ENCODE assay signal across 9 cellular contexts in genomic region chr10:91681361-91682276, GRCh38. TPM values are rescaled to one million over a fixed set of nuclear protein-coding genes. Genes with fewer than 3 reads are reported as not detected.
A peak's percentile ranks its signal among the peaks of the same experiment; 100 is the strongest.
DNase-seq lines count a peak whose midpoint lies in the region; ATAC-seq and TF ChIP-seq lines count a peak whose summit lies in the region.
"Had no signal": no experiment of that assay in that cellular context is flagged by ENCODE, and none has a peak within 500 bp of the region (broad histone marks: within the 10 kb centered on the region; RNA-seq: fewer than 3 reads in every experiment).

No MANE protein-coding gene starts in this region.

- H3K9me3 ChIP-seq in HEK293 (ENCODE audit: control insufficient read depth, insufficient read depth, low read depth, low read length), result no peaks in the 10 kb centered on the region
- no peaks in the 10 kb centered on the region for H3K9me3 ChIP-seq in heart left ventricle
- H3K9me3 ChIP-seq in aorta (ENCODE audit: control insufficient read depth, low read length), result no peaks in the 10 kb centered on the region
- no peaks in the 10 kb centered on the region for H3K9me3 ChIP-seq in transverse colon

- H3K36me3 ChIP-seq in HEK293 (ENCODE audit: control insufficient read depth in 2 of 2, insufficient read depth in 1 of 2, low read length in 2 of 2) (no peaks in the 10 kb centered on the region), heart left ventricle (no peaks in the 10 kb centered on the region), aorta (ENCODE audit: control insufficient read depth in 1 of 2, insufficient read depth in 2 of 2, low read length in 1 of 2) (no peaks in the 10 kb centered on the region), transverse colon (no peaks in the 10 kb centered on the region)

- no peak overlapping the region for H3K4me3 ChIP-seq in HEK293 (ENCODE audit: low read depth, low read length)
- no peak overlapping the region for H3K4me3 ChIP-seq in heart left ventricle
- no peak overlapping the region for H3K4me3 ChIP-seq in aorta (ENCODE audit: low read length in 2 of 2)
- H3K4me3 ChIP-seq in transverse colon, result no peak overlapping the region

- 51 to 57% (median 53%) methylated on average over 11 to 12 of the region's 12 CpGs for WGBS in heart left ventricle, 4 donors
- 68 to 71% methylated on average over 12 of the region's 12 CpGs for WGBS in aorta, 2 donors
- WGBS in transverse colon (ENCODE audit: low coverage in 1 of 2), 2 donors, result 65 to 68% methylated on average over 5 to 12 of the region's 12 CpGs

- in situ Hi-C loops in SK-MEL-5 (cut with HindIII; ENCODE audit: low pct_unique_long_range_greater_than_20kb, low sequenced_read_pairs), result no loop called here
- in situ Hi-C loops in transverse colon (cut with MboI; ENCODE audit: low pct_ligation_motif_present in 1 of 4, low pct_unique_long_range_greater_than_20kb in 1 of 4, low sequenced_read_pairs in 3 of 4), result no loop called here

- TF ChIP-seq EP300 in transverse colon (IDR thresholded peaks at IDR 0.05; ENCODE audit: low read depth), result no peak

- DNase-seq in Ammon's horn (ENCODE audit: low spot score) (peak; percentile 72), SK-MEL-5 (ENCODE audit: low read depth, low spot score) (peak; percentile 5), heart left ventricle (peak in 4 of 5 donors; percentile 64 to 74 (median 65)), aorta (no peak), midbrain (lab: John Stamatoyannopoulos, UW) (no peak), transverse colon (no peak)
- DNase-seq: CD4-positive, CD25-positive, alpha-beta regulatory T cell had no signal

- H3K27me3 ChIP-seq in heart left ventricle (peaks cover 0 to 3% (median 0%) of the 10 kb centered on the region in 9 donors), aorta (ENCODE audit: control insufficient read depth in 1 of 2, insufficient read depth in 2 of 2, low read length in 1 of 2) (no peaks in the 10 kb centered on the region), transverse colon (no peaks in the 10 kb centered on the region)

- intact Hi-C loops in heart left ventricle (cut with DNase I) (no loop called here), aorta (cut with DNase I) (no loop called here), transverse colon (cut with DNase I; ENCODE audit: low total_unique reads) (no loop called here)

- ATAC-seq in heart left ventricle, result peak; percentile 77 to 85 (median 80)
- no peak for ATAC-seq in aorta (ENCODE audit: low FRiP score)
- ATAC-seq in HG02610 (IDR thresholded peaks at IDR 0.05; ENCODE audit: unreplicated experiment), result no peak

- CTCF ChIA-PET in HEK293 (lab: Yijun Ruan, JAX), result interaction anchor here (2.4 kb wide), 1 partner anchor 13 kb away, joined by 13 read pairs; no protein-coding TSS in a partner anchor

- TF ChIP-seq POLR2A in heart left ventricle (IDR thresholded peaks at IDR 0.05) (no peak), transverse colon (IDR thresholded peaks at IDR 0.05) (no peak)

- POLR2A ChIA-PET in HEK293 (lab: Yijun Ruan, JAX), result no interaction called here

- peaks cover 6% of the 10 kb centered on the region; the same call in 1 of the 2 replicates for H3K4me1 ChIP-seq in HEK293 (ENCODE audit: control insufficient read depth, insufficient read depth, low read length)
- peaks cover 0 to 14% (median 0%) of the 10 kb centered on the region in 12 donors for H3K4me1 ChIP-seq in heart left ventricle
- H3K4me1 ChIP-seq in aorta (ENCODE audit: control insufficient read depth in 1 of 2, insufficient read depth in 2 of 2, low read length in 2 of 2), result no peaks in the 10 kb centered on the region
- H3K4me1 ChIP-seq in transverse colon, result no peaks in the 10 kb centered on the region

- H3K27ac ChIP-seq in HEK293 (ENCODE audit: extremely low read depth, low read depth, low read length), result no peak overlapping the region
- H3K27ac ChIP-seq in heart left ventricle, result peak overlapping the region in 2 of 12 donors; percentile 50 to 57
- H3K27ac ChIP-seq in aorta (ENCODE audit: low read depth in 1 of 2, low read length in 2 of 2), result no peak overlapping the region
- H3K27ac ChIP-seq in transverse colon, result no peak overlapping the region

- TF ChIP-seq CTCF in HEK293 (tag by site-specific recombination; IDR thresholded peaks at IDR 0.05), result no peak
- TF ChIP-seq CTCF in heart left ventricle (IDR thresholded peaks at IDR 0.05), result no peak
- no peak for TF ChIP-seq CTCF in transverse colon (IDR thresholded peaks at IDR 0.05)

TF ChIP-seq in HEK293, 187 proteins besides CTCF, POLR2A, EP300 and RAD21:
- TF ChIP-seq YY2 (tag by site-specific recombination; IDR thresholded peaks at IDR 0.05), result no peak
- no peak for TF ChIP-seq YY1 (tag by site-specific recombination; IDR thresholded peaks at IDR 0.05)
- no peak for TF ChIP-seq ZNF596 (tag by site-specific recombination; IDR thresholded peaks at IDR 0.05)
- peak; percentile 82 for TF ChIP-seq ZFHX2 (tag by site-specific recombination; conservative IDR thresholded peaks at IDR 0.05)
- no peak for TF ChIP-seq ZNF639 (tag by site-specific recombination; IDR thresholded peaks at IDR 0.05)
- no peak for TF ChIP-seq ZNF548 (tag by site-specific recombination; IDR thresholded peaks at IDR 0.05)
- TF ChIP-seq ZNF707 (tag by site-specific recombination; IDR thresholded peaks at IDR 0.05), result no peak
- no peak for TF ChIP-seq ZNF837 (tag by site-specific recombination; IDR thresholded peaks at IDR 0.05)
- 0 out of 2 replicates have a peak, but pooled peaks have one; percentile 8 for TF ChIP-seq ZNF223 (tag by site-specific recombination; IDR thresholded peaks at IDR 0.05)
- TF ChIP-seq ZNF174 (tag by site-specific recombination; IDR thresholded peaks at IDR 0.05), result no peak
- TF ChIP-seq ZBTB17 (tag by site-specific recombination; IDR thresholded peaks at IDR 0.05), result peak; percentile 31; the same call in 1 of the 2 replicates
- TF ChIP-seq ZNF473 (tag by site-specific recombination; IDR thresholded peaks at IDR 0.05), result no peak
- TF ChIP-seq EGR2 (tag by site-specific recombination; IDR thresholded peaks at IDR 0.05; ENCODE audit: low read depth), result peak; percentile 72; the same call in 1 of the 2 replicates
- TF ChIP-seq ZNF654 (tag by site-specific recombination; IDR thresholded peaks at IDR 0.05; ENCODE audit: low read depth), result no peak
- TF ChIP-seq OSR2 (tag by site-specific recombination; IDR thresholded peaks at IDR 0.05), result peak; percentile 64; the same call in 1 of the 2 replicates
TF ChIP-seq in HEK293: peak in this region for 5.

RNA-seq across cellular contexts. Expression of gene PPP1R3C, which starts 48.7 kb away (rescaled TPM):
- total RNA-seq in SK-MEL-5 (2014; rRNA removed; shearing (Covaris generic)), result 12.2 and 13.2 TPM in 2 replicates
- 7.1 and 9.3 TPM in 2 replicates for polyA plus RNA-seq in SK-MEL-5 (2015; cell fraction: cytosol; rRNA removed)
- polyA plus RNA-seq in SK-MEL-5 (2015; cell fraction: nucleus; rRNA removed), result 3.9 and 6.4 TPM in 2 replicates
- total RNA-seq in heart left ventricle (100 to 1,000 TPM in 7 of 9 donors, 10 to 100 TPM in 2; 38.0 to 270 (median 150) TPM), aorta (100 to 1,000 TPM in 1 of 2 donors, 10 to 100 TPM in 1; 94.6 to 152 TPM), transverse colon (1 to 10 TPM; 1.1 to 4.6 (median 3.0) TPM)
- polyA plus RNA-seq in heart left ventricle (10 to 100 TPM; 35.4 to 82.6 TPM), aorta (100 to 1,000 TPM in 1 of 2 donors, 10 to 100 TPM in 1; 69.2 to 288 TPM)
- total RNA-seq: CD4-positive, CD25-positive, alpha-beta regulatory T cell had no signal
- polyA plus RNA-seq: CD4-positive, CD25-positive, alpha-beta regulatory T cell had no signal

Comparison
In these comparisons a context has a peak if more than half of its experiments do, and no peak if none do; other contexts are left out.
1. DNase-seq: peak in Ammon's horn (single experiment), SK-MEL-5 (single experiment) and heart left ventricle (4 of 5); none in aorta (0 of 2), midbrain (single experiment) and transverse colon (single experiment).
2. ATAC-seq: peak in heart left ventricle (4 of 4); none in aorta (single experiment) and HG02610 (single experiment).